ENCODE assay signal across 12 cellular contexts in the genomic region with DNA sequence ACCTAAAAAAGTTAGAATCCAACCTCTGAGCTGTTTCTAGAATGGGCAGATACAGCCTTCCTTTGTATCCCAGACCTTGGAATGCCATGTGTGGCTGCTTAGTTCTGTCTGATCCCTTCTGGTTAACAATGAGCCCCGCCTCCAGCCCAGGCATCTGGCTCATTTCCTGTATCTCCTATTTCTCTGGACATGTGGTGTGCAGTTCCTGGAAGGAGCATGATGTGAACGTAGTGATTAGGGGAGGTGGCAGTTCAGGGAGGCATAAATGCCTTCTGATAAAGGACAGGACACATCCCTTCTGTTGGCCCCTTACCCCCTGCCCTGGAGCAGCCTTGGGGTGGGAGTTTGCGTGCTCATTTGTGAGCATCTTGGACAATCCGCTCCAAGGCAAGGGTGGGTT.
DNase-seq lines count a peak whose midpoint lies in the region; ATAC-seq and TF ChIP-seq lines count a peak whose summit lies in the region.
"Had no signal": no experiment of that assay in that cellular context is flagged by ENCODE, and none has a peak within 500 bp of the region (broad histone marks: within the 10 kb centered on the region; RNA-seq: fewer than 3 reads in every experiment).

No MANE protein-coding gene starts in this region.

- H4K20me1 ChIP-seq in neural progenitor cell (ENCODE audit: low read depth) = no peaks in the 10 kb centered on the region

- H3K27ac ChIP-seq in neural progenitor cell (no peak overlapping the region), vagina (no peak overlapping the region)
- H3K27ac ChIP-seq in CD8-positive, alpha-beta T cell (ENCODE audit: low read depth, low read length) = no peak overlapping the region
- H3K27ac ChIP-seq: thyroid gland had no signal

- CTCF ChIA-PET in CD8-positive, alpha-beta T cell (lab: Charles Lee) = no interaction called here

- H3K4me1 ChIP-seq in neural progenitor cell = no peaks in the 10 kb centered on the region
- no peaks in the 10 kb centered on the region for H3K4me1 ChIP-seq in vagina
- H3K4me1 ChIP-seq in CD8-positive, alpha-beta T cell (ENCODE audit: insufficient read depth, low read length) = no peaks in the 10 kb centered on the region
- H3K4me1 ChIP-seq: HAP-1 had no signal

- DNase-seq in EL = peak; percentile 85
- peak; percentile 17 to 60 for DNase-seq in NCI-H524 (lab: John Stamatoyannopoulos, UW)
- DNase-seq in dedifferentiated amniotic fluid mesenchymal stem cell (ENCODE audit: extremely low spot score) = peak; percentile 40
- DNase-seq in neural progenitor cell (ENCODE audit: low spot score) = peak; percentile 34
- DNase-seq in vagina (ENCODE audit: extremely low spot score in 2 of 2) = no peak
- no peak for DNase-seq in DMS114 treated with DMSO at 0.1 percent for 48 hours (lab: John Stamatoyannopoulos, UW; ENCODE audit: unreplicated experiment)
- no peak for DNase-seq in stimulated activated CD4-positive, alpha-beta T cell treated with anti-CD3 and anti-CD28 coated beads, Interleukin-4, amount 100 ng/mL, for 4 hours
- DNase-seq in CD8-positive, alpha-beta T cell = no peak
- DNase-seq: RPMI8226 had no signal

- no peaks in the 10 kb centered on the region for H3K36me3 Mint-ChIP-seq in neural progenitor cell
- H3K36me3 Mint-ChIP-seq in CD8-positive, alpha-beta T cell = no peaks in the 10 kb centered on the region
- H3K36me3 Mint-ChIP-seq: IgD-negative memory B cell had no signal

- intact Hi-C loops in vagina (cut with DNase I) = no loop called here
- intact Hi-C loops in CD8-positive, alpha-beta T cell (cut with DNase I, micrococcal nuclease) = no loop called here

- no peaks in the 10 kb centered on the region for H3K27me3 Mint-ChIP-seq in neural progenitor cell (ENCODE audit: insufficient read depth, low read depth)
- no peaks in the 10 kb centered on the region for H3K27me3 Mint-ChIP-seq in CD8-positive, alpha-beta T cell (ENCODE audit: low read depth)

- H2AFZ ChIP-seq in neural progenitor cell (replicated peaks) = peak overlapping the region; percentile 64

- no peak overlapping the region for H3K9ac ChIP-seq in neural progenitor cell

- no peak overlapping the region for H3K4me2 ChIP-seq in neural progenitor cell

- TF ChIP-seq CTCF in neural progenitor cell (IDR thresholded peaks at IDR 0.05) = no peak
- no peak for TF ChIP-seq CTCF in vagina (IDR thresholded peaks at IDR 0.05)
- no peak for TF ChIP-seq CTCF in CD8-positive, alpha-beta T cell (IDR thresholded peaks at IDR 0.05)

- no peak overlapping the region for H3K27ac Mint-ChIP-seq in neural progenitor cell
- no peak overlapping the region for H3K27ac Mint-ChIP-seq in CD8-positive, alpha-beta T cell
- H3K27ac Mint-ChIP-seq: IgD-negative memory B cell had no signal

- ATAC-seq in CD8-positive, alpha-beta T cell = no peak

- peaks cover 13% of the 10 kb centered on the region for H3K4me1 Mint-ChIP-seq in neural progenitor cell
- H3K4me1 Mint-ChIP-seq in CD8-positive, alpha-beta T cell (ENCODE audit: low read depth) = no peaks in the 10 kb centered on the region
- H3K4me1 Mint-ChIP-seq: IgD-negative memory B cell had no signal

- H3K4me3 ChIP-seq in neural progenitor cell (no peak overlapping the region), vagina (no peak overlapping the region)
- no peak overlapping the region for H3K4me3 ChIP-seq in CD8-positive, alpha-beta T cell (ENCODE audit: low read depth, low read length)
- H3K4me3 ChIP-seq: HAP-1, thyroid gland had no signal

- H3K9me3 Mint-ChIP-seq in neural progenitor cell = peaks cover 4% of the 10 kb centered on the region
- no peaks in the 10 kb centered on the region for H3K9me3 Mint-ChIP-seq in CD8-positive, alpha-beta T cell
- H3K9me3 Mint-ChIP-seq: IgD-negative memory B cell had no signal

- no peaks in the 10 kb centered on the region for H3F3A ChIP-seq in neural progenitor cell (ENCODE audit: low read depth)

- H3K4me3 Mint-ChIP-seq in neural progenitor cell = no peak overlapping the region
- H3K4me3 Mint-ChIP-seq in CD8-positive, alpha-beta T cell = no peak overlapping the region
- H3K4me3 Mint-ChIP-seq: IgD-negative memory B cell had no signal

- TF ChIP-seq POLR2A in vagina (IDR thresholded peaks at IDR 0.05) = no peak

- H3K36me3 ChIP-seq in neural progenitor cell (no peaks in the 10 kb centered on the region), vagina (no peaks in the 10 kb centered on the region)
- H3K36me3 ChIP-seq in CD8-positive, alpha-beta T cell (ENCODE audit: insufficient read depth, low read length) = no peaks in the 10 kb centered on the region
- H3K36me3 ChIP-seq: HAP-1, thyroid gland had no signal

- no peaks in the 10 kb centered on the region for H3K79me2 ChIP-seq in neural progenitor cell (ENCODE audit: low read depth)

- POLR2A ChIA-PET in CD8-positive, alpha-beta T cell (lab: Charles Lee) = no interaction called here

- H3K9me3 ChIP-seq in neural progenitor cell (ENCODE audit: low read depth) = no peaks in the 10 kb centered on the region
- no peaks in the 10 kb centered on the region for H3K9me3 ChIP-seq in vagina
- no peaks in the 10 kb centered on the region for H3K9me3 ChIP-seq in CD8-positive, alpha-beta T cell (ENCODE audit: low read length)
- H3K9me3 ChIP-seq: HAP-1, thyroid gland had no signal

- H3K27me3 ChIP-seq in neural progenitor cell (no peaks in the 10 kb centered on the region), vagina (no peaks in the 10 kb centered on the region)
- H3K27me3 ChIP-seq in CD8-positive, alpha-beta T cell (ENCODE audit: insufficient read depth, low read length) = no peaks in the 10 kb centered on the region
- H3K27me3 ChIP-seq: thyroid gland had no signal

Comparison
In these comparisons a context has a peak if more than half of its experiments do, and no peak if none do; other contexts are left out.
1. DNase-seq: peak in EL (single experiment), NCI-H524 (2 of 2), dedifferentiated amniotic fluid mesenchymal stem cell (single experiment) and neural progenitor cell (single experiment); none in vagina (0 of 2), DMS114 treated with DMSO at 0.1 percent for 48 hours (single experiment), stimulated activated CD4-positive, alpha-beta T cell treated with anti-CD3 and anti-CD28 coated beads, Interleukin-4, amount 100 ng/mL, for 4 hours (0 of 2) and CD8-positive, alpha-beta T cell (0 of 7).